ENCODE assay signal across 17 cellular contexts in the genomic region with DNA sequence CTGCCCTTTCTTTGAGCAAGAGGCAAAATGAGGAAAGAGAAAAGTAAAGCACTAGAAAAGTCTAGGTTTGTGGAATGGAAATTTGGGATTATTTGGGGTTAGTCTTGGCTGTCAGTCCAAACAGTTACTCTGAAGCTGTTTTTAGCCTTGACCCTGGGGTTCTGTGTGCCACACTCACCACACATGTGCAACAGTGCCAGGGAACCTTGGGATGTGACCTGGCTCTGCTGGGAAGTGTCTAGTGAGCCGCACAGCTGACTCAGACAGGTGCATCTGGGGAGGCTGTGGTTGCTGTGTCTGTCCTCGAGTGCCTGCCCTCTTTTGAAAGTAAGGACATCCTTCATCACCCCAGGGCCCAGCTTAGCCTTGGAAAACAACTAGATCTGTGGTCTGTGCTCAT. TPM values are rescaled to one million over a fixed set of nuclear protein-coding genes. Genes with fewer than 3 reads are reported as not detected.
DNase-seq lines count a peak whose midpoint lies in the region; ATAC-seq and TF ChIP-seq lines count a peak whose summit lies in the region.
"Had no signal": no experiment of that assay in that cellular context is flagged by ENCODE, and none has a peak within 500 bp of the region (broad histone marks: within the 10 kb centered on the region; RNA-seq: fewer than 3 reads in every experiment).

No MANE protein-coding gene starts in this region.

- H3K4me3 Mint-ChIP-seq in activated T-cell treated with anti-CD3 and anti-CD28 coated beads, Interleukin-2, amount 50 U/mL, for 24 hours: no peak overlapping the region
- no peak overlapping the region for H3K4me3 Mint-ChIP-seq in stimulated activated memory B cell treated with anti-CD40 and anti-IgM and Interleukin-4, amounts not matched to agents 10 μg/mL and 1 μg/mL and 100 μg/mL, for 72 hours

- ATAC-seq in right lobe of liver: peak; percentile 4 to 63 (median 48)
- ATAC-seq in stimulated activated memory B cell treated with anti-CD40 and anti-IgM and Interleukin-4, amounts not matched to agents 10 μg/mL and 1 μg/mL and 100 μg/mL, for 72 hours: no peak
- ATAC-seq in HG03439 (IDR thresholded peaks at IDR 0.05; ENCODE audit: unreplicated experiment): no peak

- H3K9me3 Mint-ChIP-seq in activated T-cell treated with anti-CD3 and anti-CD28 coated beads, Interleukin-2, amount 50 U/mL, for 24 hours: no peaks in the 10 kb centered on the region
- H3K9me3 Mint-ChIP-seq in stimulated activated memory B cell treated with anti-CD40 and anti-IgM and Interleukin-4, amounts not matched to agents 10 μg/mL and 1 μg/mL and 100 μg/mL, for 72 hours: no peaks in the 10 kb centered on the region

- peaks cover 96% of the 10 kb centered on the region for H3K36me3 Mint-ChIP-seq in activated T-cell treated with anti-CD3 and anti-CD28 coated beads, Interleukin-2, amount 50 U/mL, for 24 hours (ENCODE audit: low read depth)
- peaks cover 69% of the 10 kb centered on the region for H3K36me3 Mint-ChIP-seq in stimulated activated memory B cell treated with anti-CD40 and anti-IgM and Interleukin-4, amounts not matched to agents 10 μg/mL and 1 μg/mL and 100 μg/mL, for 72 hours

- WGBS in adrenal gland, 4 donors: 33 to 46% (median 39%) methylated on average over 1 to 2 of the region's 2 CpGs
- no CpG with 5 or more reads among the region's 2 CpGs for WGBS in right lobe of liver (ENCODE audit: insufficient coverage, low coverage, low lambda C conversion rate, missing lambda C conversion rate)

- peak overlapping the region in 3 of 5 donors; percentile 1 to 69 (median 56) for H3K27ac ChIP-seq in adrenal gland
- H3K27ac ChIP-seq in right lobe of liver: peak overlapping the region in 1 of 3 donors; percentile 74
- H3K27ac ChIP-seq: C4-2B had no signal

- H3K9me3 ChIP-seq in adrenal gland (replicated peaks in 1 of 3) (no peaks in the 10 kb centered on the region), right lobe of liver (no peaks in the 10 kb centered on the region)

- H3K4me1 Mint-ChIP-seq in activated T-cell treated with anti-CD3 and anti-CD28 coated beads, Interleukin-2, amount 50 U/mL, for 24 hours (ENCODE audit: low read depth): peaks cover 9% of the 10 kb centered on the region
- H3K4me1 Mint-ChIP-seq in stimulated activated memory B cell treated with anti-CD40 and anti-IgM and Interleukin-4, amounts not matched to agents 10 μg/mL and 1 μg/mL and 100 μg/mL, for 72 hours: peaks cover 7% of the 10 kb centered on the region

- H3K27me3 ChIP-seq in adrenal gland: no peaks in the 10 kb centered on the region
- no peaks in the 10 kb centered on the region for H3K27me3 ChIP-seq in right lobe of liver

- H3K36me3 ChIP-seq in adrenal gland (replicated peaks in 1 of 2): peaks cover 0 to 100% of the 10 kb centered on the region in 2 donors
- peaks cover 27 to 92% (median 55%) of the 10 kb centered on the region in 4 donors for H3K36me3 ChIP-seq in right lobe of liver

- TF ChIP-seq CTCF in adrenal gland (IDR thresholded peaks at IDR 0.05) (no peak), right lobe of liver (IDR thresholded peaks at IDR 0.05) (no peak)

- H3K27me3 Mint-ChIP-seq in activated T-cell treated with anti-CD3 and anti-CD28 coated beads, Interleukin-2, amount 50 U/mL, for 24 hours: no peaks in the 10 kb centered on the region
- H3K27me3 Mint-ChIP-seq in stimulated activated memory B cell treated with anti-CD40 and anti-IgM and Interleukin-4, amounts not matched to agents 10 μg/mL and 1 μg/mL and 100 μg/mL, for 72 hours: no peaks in the 10 kb centered on the region

- TF ChIP-seq POLR2A in adrenal gland (IDR thresholded peaks at IDR 0.05) (no peak), right lobe of liver (IDR thresholded peaks at IDR 0.05) (no peak)

- H3K4me3 ChIP-seq in adrenal gland: no peak overlapping the region
- no peak overlapping the region for H3K4me3 ChIP-seq in right lobe of liver

- DNase-seq in activated T-cell treated with anti-CD3 and anti-CD28 coated beads, Interleukin-2, amount 50 U/mL, for 24 hours: no peak
- no peak for DNase-seq in activated T-cell treated with anti-CD3 and anti-CD28 coated beads, Interleukin-2, amount 50 U/mL, for 48 hours
- DNase-seq in adrenal gland: peak in 5 of 7 donors; percentile 63 to 82 (median 76)
- DNase-seq in right lobe of liver: peak in 2 of 3 donors; percentile 42 to 64
- DNase-seq in SW 1271 (lab: John Stamatoyannopoulos, UW): no peak
- no peak for DNase-seq in C1 segment of cervical spinal cord (lab: John Stamatoyannopoulos, UW)
- DNase-seq: COR-L47, DMS153, Karpas-422, MM.1S, NCI-H1105, NCI-H187, NCI-H2171, NCI-H774 had no signal

- H3K4me1 ChIP-seq in adrenal gland (replicated peaks in 1 of 2) (peaks cover 0 to 9% of the 10 kb centered on the region in 2 donors), right lobe of liver (peaks cover 0 to 30% (median 7%) of the 10 kb centered on the region in 4 donors)

- intact Hi-C loops in adrenal gland (cut with DNase I) (loop anchor here in 1 of 2 donors (10.0 kb wide), 1 partner anchor 50 kb away; no protein-coding TSS in a partner anchor), right lobe of liver (cut with DNase I) (no loop called here)

- peak overlapping the region; percentile 76 for H3K27ac Mint-ChIP-seq in activated T-cell treated with anti-CD3 and anti-CD28 coated beads, Interleukin-2, amount 50 U/mL, for 24 hours
- H3K27ac Mint-ChIP-seq in stimulated activated memory B cell treated with anti-CD40 and anti-IgM and Interleukin-4, amounts not matched to agents 10 μg/mL and 1 μg/mL and 100 μg/mL, for 72 hours: peak overlapping the region; percentile 67

RNA-seq across cellular contexts. Expression of gene MICOS13, which starts 15.8 kb away (rescaled TPM):
- total RNA-seq in adrenal gland (10 to 100 TPM; 40.2 to 92.8 (median 57.9) TPM), right lobe of liver (10 to 100 TPM; 24.2 to 54.3 (median 33.7) TPM)
- 100 to 1,000 TPM in 2 of 3 donors, 10 to 100 TPM in 1; 23.4 to 211 (median 162) TPM for polyA plus RNA-seq in adrenal gland

RNA-seq across cellular contexts. Expression of gene HSD11B1L, which starts 16.3 kb away (rescaled TPM):
- total RNA-seq in adrenal gland (10 to 100 TPM in 7 of 8 donors, 1 to 10 TPM in 1; 6.3 to 40.5 (median 13.9) TPM), right lobe of liver (10 to 100 TPM in 1 of 6 experiments, 1 to 10 TPM in 5; 1.6 to 10.3 (median 4.0) TPM)
- polyA plus RNA-seq in adrenal gland: 10 to 100 TPM in 2 of 3 donors, 1 to 10 TPM in 1; 3.4 to 33.9 (median 23.7) TPM

RNA-seq across cellular contexts. Expression of gene RPL36, which starts 25.6 kb away (rescaled TPM):
- total RNA-seq in adrenal gland: 1,000 to 10,000 TPM in 6 of 8 donors, 100 to 1,000 TPM in 2; 692 to 1,781 (median 1,178) TPM
- 1,000 to 10,000 TPM in 2 of 3 donors, 100 to 1,000 TPM in 1; 615 to 3,360 (median 2,171) TPM for polyA plus RNA-seq in adrenal gland
- total RNA-seq in right lobe of liver: 100 to 1,000 TPM; 232 to 283 (median 251) TPM

RNA-seq across cellular contexts. Expression of gene SAFB, which starts 41.6 kb away (rescaled TPM):
- 100 to 1,000 TPM in 1 of 8 donors, 10 to 100 TPM in 7; 38.8 to 111 (median 55.5) TPM for total RNA-seq in adrenal gland
- polyA plus RNA-seq in adrenal gland: 100 to 1,000 TPM in 2 of 3 donors, 10 to 100 TPM in 1; 46.4 to 125 (median 111) TPM
- 10 to 100 TPM; 31.2 to 45.7 (median 32.8) TPM for total RNA-seq in right lobe of liver

RNA-seq across cellular contexts. Expression of gene SAFB2, which starts 41.9 kb away (rescaled TPM):
- total RNA-seq in adrenal gland (100 to 1,000 TPM in 2 of 8 donors, 10 to 100 TPM in 6; 27.1 to 157 (median 62.4) TPM), right lobe of liver (10 to 100 TPM; 16.9 to 48.9 (median 41.7) TPM)
- 100 to 1,000 TPM in 2 of 3 donors, 10 to 100 TPM in 1; 66.9 to 254 (median 165) TPM for polyA plus RNA-seq in adrenal gland

Comparison
In these comparisons a context has a peak if more than half of its experiments do, and no peak if none do; other contexts are left out.
1. DNase-seq: peak in adrenal gland (5 of 7) and right lobe of liver (2 of 3); none in activated T-cell treated with anti-CD3 and anti-CD28 coated beads, Interleukin-2, amount 50 U/mL, for 24 hours (single experiment), activated T-cell treated with anti-CD3 and anti-CD28 coated beads, Interleukin-2, amount 50 U/mL, for 48 hours (0 of 2), SW 1271 (0 of 2) and C1 segment of cervical spinal cord (0 of 14).
2. ATAC-seq: peak in right lobe of liver (4 of 4); none in stimulated activated memory B cell treated with anti-CD40 and anti-IgM and Interleukin-4, amounts not matched to agents 10 μg/mL and 1 μg/mL and 100 μg/mL, for 72 hours (single experiment) and HG03439 (single experiment).